Comparison of ENCODE assay signal across 1 cellular context in genomic region chr16:57537596-57538234, GRCh38.
TF ChIP-seq lines count a peak whose summit lies in the region.

No MANE protein-coding gene starts in this region.

TF ChIP-seq in HCT116, 20 proteins besides CTCF, POLR2A, EP300 and RAD21:
- TF ChIP-seq CBX3 (IDR thresholded peaks at IDR 0.05; ENCODE audit: low read depth) (no peak), EGR1 (IDR thresholded peaks at IDR 0.05; ENCODE audit: low read depth) (no peak), ATF3 (IDR thresholded peaks at IDR 0.05) (no peak), POLR2AphosphoS5 (IDR thresholded peaks at IDR 0.05; ENCODE audit: low read depth, low read length) (no peak), SRF (IDR thresholded peaks at IDR 0.05; ENCODE audit: low read depth) (no peak), ZNF274 (IDR thresholded peaks at IDR 0.05; ENCODE audit: low read depth, low read length) (no peak), ELF1 (IDR thresholded peaks at IDR 0.05; ENCODE audit: borderline replicate concordance, low read depth) (no peak), EZH2 (IDR thresholded peaks at IDR 0.05) (no peak), ZBTB33 (IDR thresholded peaks at IDR 0.05; ENCODE audit: extremely low read depth, insufficient replicate concordance, low read length) (no peak), REST (IDR thresholded peaks at IDR 0.05; ENCODE audit: low read depth) (no peak), ZFX (IDR thresholded peaks at IDR 0.05) (no peak), SIN3A (IDR thresholded peaks at IDR 0.05; ENCODE audit: low read depth) (no peak), SP1 (IDR thresholded peaks at IDR 0.05; ENCODE audit: low read depth) (no peak), CEBPB (IDR thresholded peaks at IDR 0.05; ENCODE audit: low read depth) (no peak), EZH2phosphoT487 (IDR thresholded peaks at IDR 0.05; ENCODE audit: borderline replicate concordance) (no peak), JUND (IDR thresholded peaks at IDR 0.05) (no peak), TCF7L2 (IDR thresholded peaks at IDR 0.05; ENCODE audit: borderline replicate concordance, extremely low read depth, insufficient read depth, insufficient read length) (no peak), FOSL1 (IDR thresholded peaks at IDR 0.05; ENCODE audit: low read depth) (no peak)
- TF ChIP-seq, protein P1, sequence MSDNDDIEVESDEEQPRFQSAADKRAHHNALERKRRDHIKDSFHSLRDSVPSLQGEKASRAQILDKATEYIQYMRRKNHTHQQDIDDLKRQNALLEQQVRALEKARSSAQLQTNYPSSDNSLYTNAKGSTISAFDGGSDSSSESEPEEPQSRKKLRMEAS (IDR thresholded peaks at IDR 0.05): no peak
TF ChIP-seq in HCT116: peak in this region for 0.
